ENCODE assay signal across 15 cellular contexts in the genomic region with DNA sequence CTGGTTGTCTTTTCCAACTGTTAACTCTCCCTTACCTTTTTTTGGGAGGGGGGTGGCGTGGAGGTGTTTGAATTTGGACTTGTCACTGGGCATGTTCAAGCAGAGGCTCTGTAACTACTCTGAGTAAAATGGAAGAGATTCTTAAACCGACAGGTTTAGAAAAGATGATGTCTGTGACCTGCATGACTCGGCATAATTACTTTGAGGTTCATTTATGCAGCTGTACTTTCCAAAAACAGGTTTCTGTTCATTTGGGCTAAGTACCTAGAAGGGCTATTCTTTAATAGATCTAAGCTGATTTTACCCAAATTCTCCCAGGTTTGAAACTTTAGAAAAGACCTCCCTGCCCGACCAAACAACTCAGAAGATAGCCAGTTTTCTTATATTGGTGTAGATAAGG.
DNase-seq lines count a peak whose midpoint lies in the region; ATAC-seq, FAIRE-seq and TF ChIP-seq lines count a peak whose summit lies in the region.
"Had no signal": no experiment of that assay in that cellular context is flagged by ENCODE, and none has a peak within 500 bp of the region (broad histone marks: within the 10 kb centered on the region; RNA-seq: fewer than 3 reads in every experiment).

No MANE protein-coding gene starts in this region.

- peak overlapping the region; percentile 36; the same call in 1 of the 2 replicates for H3K9ac ChIP-seq in KMS-11
- H3K9ac ChIP-seq in K562 (ENCODE audit: insufficient read depth in 1 of 2, low read depth in 2 of 2, low read length in 2 of 2) = 0 out of 4 replicates have a peak overlapping the region, but pooled peaks of 1 of the 2 experiments have one; percentile 17
- H3K9ac ChIP-seq in trophoblast cell (ENCODE audit: low read length) = no peak overlapping the region

- no peak overlapping the region for H2BK120ac ChIP-seq in trophoblast cell (ENCODE audit: insufficient read depth, low read length, poor library complexity)

- H2AK5ac ChIP-seq in trophoblast cell (ENCODE audit: low read length) = no peak overlapping the region

- no peaks in the 10 kb centered on the region for H3K36me3 ChIP-seq in KMS-11 (ENCODE audit: insufficient read depth)
- peaks cover 34% of the 10 kb centered on the region; the same call in 2 of the 3 replicates for H3K36me3 ChIP-seq in K562 (ENCODE audit: control insufficient read depth, insufficient read depth, low read length)
- peaks cover 0 to 6% of the 10 kb centered on the region in 2 experiments for H3K36me3 ChIP-seq in trophoblast cell (ENCODE audit: control insufficient read depth in 1 of 2, insufficient read depth in 2 of 2, low read length in 2 of 2)
- H3K36me3 ChIP-seq: thoracic aorta had no signal

- H3K27me3 ChIP-seq in KMS-11 (ENCODE audit: insufficient read depth, low read depth) (no peaks in the 10 kb centered on the region), K562 (ENCODE audit: control insufficient read depth in 2 of 2, insufficient read depth in 2 of 2, low read length in 2 of 2) (no peaks in the 10 kb centered on the region), trophoblast cell (ENCODE audit: insufficient read depth, low read length) (no peaks in the 10 kb centered on the region)
- H3K27me3 ChIP-seq: body of pancreas had no signal

- H3K4me2 ChIP-seq in KMS-11 = peak overlapping the region; percentile 31
- H3K4me2 ChIP-seq in K562 (ENCODE audit: insufficient read depth, low read length) = no peak overlapping the region
- peak overlapping the region; percentile 23 for H3K4me2 ChIP-seq in trophoblast cell (ENCODE audit: low read length)

- H3K9me3 ChIP-seq in K562 (replicated peaks; ENCODE audit: control insufficient read depth, insufficient read depth, low read depth, low read length) (no peaks in the 10 kb centered on the region), trophoblast cell (ENCODE audit: insufficient read depth, low read depth, low read length) (no peaks in the 10 kb centered on the region)
- H3K9me3 ChIP-seq: body of pancreas, thoracic aorta had no signal

- TF ChIP-seq CTCF in KMS-11 (conservative IDR thresholded peaks at IDR 0.05; ENCODE audit: low read depth, low read length) (no peak), K562 (IDR thresholded peaks at IDR 0.05 in 2 of 3, conservative IDR thresholded peaks at IDR 0.05 in 1 of 3; ENCODE audit: insufficient read depth in 2 of 3, low read depth in 1 of 3, low read length in 3 of 3) (no peak)

- no peak for DNase-seq in activated T-cell treated with anti-CD3 and anti-CD28 coated beads, Interleukin-2, amount 50 U/mL, for 24 hours
- DNase-seq in activated T-cell treated with anti-CD3 and anti-CD28 coated beads, Interleukin-2, amount 50 U/mL, for 4 hours = no peak
- DNase-seq in K562 (ENCODE audit: extremely low read depth in 1 of 4, low spot score in 3 of 4) = peak in 1 of 4 experiments; percentile 41
- DNase-seq in trophoblast cell = no peak
- DNase-seq in SIG-M5 treated with dmso at 0.1 percent for 504 hours (lab: John Stamatoyannopoulos, UW; ENCODE audit: unreplicated experiment) = no peak
- no peak for DNase-seq in cerebellum (ENCODE audit: low spot score)
- DNase-seq: body of pancreas; kidney; NCI-H1092 treated with DMSO at 0.1 percent for 48 hours; stimulated activated CD4-positive, alpha-beta T cell treated with anti-CD3 and anti-CD28 coated beads, Interleukin-12 subunit alpha, Interleukin-12 subunit beta, amount 100 ng/mL, for 4 hours had no signal

- no peak for TF ChIP-seq POLR2A in K562 (conservative IDR thresholded peaks at IDR 0.05)

- peaks cover 75% of the 10 kb centered on the region for H3K79me2 ChIP-seq in KMS-11 (ENCODE audit: insufficient read depth, low read depth)
- H3K79me2 ChIP-seq in K562 (ENCODE audit: control insufficient read depth, insufficient read depth, low read length) = peaks cover 90% of the 10 kb centered on the region
- peaks cover 5% of the 10 kb centered on the region for H3K79me2 ChIP-seq in trophoblast cell (ENCODE audit: control insufficient read depth, insufficient read depth, low read length, poor library complexity)

- no peak overlapping the region for H3K14ac ChIP-seq in trophoblast cell (ENCODE audit: low read length)

- no peak for TF ChIP-seq EP300 in K562 (IDR thresholded peaks at IDR 0.05; ENCODE audit: low read length)

- H3K27ac ChIP-seq in KMS-11 = peak overlapping the region; percentile 86
- H3K27ac ChIP-seq in K562 (ENCODE audit: extremely low read depth, low read depth, low read length) = peak overlapping the region; percentile 6; the same call in 1 of the 3 replicates
- H3K27ac ChIP-seq in trophoblast cell (ENCODE audit: low read depth, low read length) = no peak overlapping the region
- H3K27ac ChIP-seq: body of pancreas, thoracic aorta, VCaP had no signal

- 21% methylated on average over 4 of the region's 4 CpGs for WGBS in K562 (ENCODE audit: insufficient coverage, low coverage, missing lambda C conversion rate)
- WGBS in trophoblast cell (ENCODE audit: extremely low coverage, insufficient coverage, insufficient read length) = no CpG with 5 or more reads among the region's 4 CpGs

- H3K18ac ChIP-seq in trophoblast cell (ENCODE audit: low read length) = no peak overlapping the region

- peaks cover 64% of the 10 kb centered on the region for H3K36me3 Mint-ChIP-seq in activated T-cell treated with anti-CD3 and anti-CD28 coated beads, Interleukin-2, amount 50 U/mL, for 24 hours (ENCODE audit: low read depth)
- H3K36me3 Mint-ChIP-seq in activated T-cell treated with anti-CD3 and anti-CD28 coated beads, Interleukin-2, amount 50 U/mL, for 4 hours (ENCODE audit: insufficient read depth) = peaks cover 27% of the 10 kb centered on the region

- H3K4me1 Mint-ChIP-seq in activated T-cell treated with anti-CD3 and anti-CD28 coated beads, Interleukin-2, amount 50 U/mL, for 24 hours (ENCODE audit: low read depth) = peaks cover 67% of the 10 kb centered on the region
- peaks cover 53% of the 10 kb centered on the region for H3K4me1 Mint-ChIP-seq in activated T-cell treated with anti-CD3 and anti-CD28 coated beads, Interleukin-2, amount 50 U/mL, for 4 hours (ENCODE audit: low read depth)

- BruUV-seq in K562 (replicated peaks; lab: Mats Ljungman, UMichigan) = no TSS peak

- H2AFZ ChIP-seq in KMS-11 (ENCODE audit: low read depth) (no peak overlapping the region), K562 (ENCODE audit: low read depth, low read length) (no peak overlapping the region), trophoblast cell (ENCODE audit: insufficient read depth, low read length, poor library complexity) (no peak overlapping the region)

- no peaks in the 10 kb centered on the region for H3K9me3 Mint-ChIP-seq in activated T-cell treated with anti-CD3 and anti-CD28 coated beads, Interleukin-2, amount 50 U/mL, for 24 hours
- H3K9me3 Mint-ChIP-seq in activated T-cell treated with anti-CD3 and anti-CD28 coated beads, Interleukin-2, amount 50 U/mL, for 4 hours = no peaks in the 10 kb centered on the region

- H3K9me1 ChIP-seq in K562 (ENCODE audit: control insufficient read depth, insufficient read depth, low read length) = no peaks in the 10 kb centered on the region

- no peak for TF ChIP-seq RAD21 in K562 (CRISPR knock-in tag; conservative IDR thresholded peaks at IDR 0.05 in 1 of 2, IDR thresholded peaks at IDR 0.05 in 1 of 2)

- H4K12ac ChIP-seq in trophoblast cell (ENCODE audit: low read depth, low read length) = no peak overlapping the region

- no peak overlapping the region for H2BK5ac ChIP-seq in trophoblast cell (ENCODE audit: low read depth, low read length, poor library complexity)

- in situ Hi-C loops in K562 (cut with MboI) = no loop called here

- CTCF ChIA-PET in K562 (lab: Yijun Ruan, JAX; ENCODE audit: low intra/inter-chr PET ratio) = no interaction called here

- H4K91ac ChIP-seq in trophoblast cell (ENCODE audit: low read depth, low read length) = no peak overlapping the region

- no peaks in the 10 kb centered on the region for H3K79me1 ChIP-seq in trophoblast cell (ENCODE audit: low read length)

- intact Hi-C loops in K562 (cut with micrococcal nuclease) = no loop called here

- no peak overlapping the region for H3K4me3 Mint-ChIP-seq in activated T-cell treated with anti-CD3 and anti-CD28 coated beads, Interleukin-2, amount 50 U/mL, for 24 hours
- H3K4me3 Mint-ChIP-seq in activated T-cell treated with anti-CD3 and anti-CD28 coated beads, Interleukin-2, amount 50 U/mL, for 4 hours = no peak overlapping the region

- peak overlapping the region; percentile 91 for H3K27ac Mint-ChIP-seq in activated T-cell treated with anti-CD3 and anti-CD28 coated beads, Interleukin-2, amount 50 U/mL, for 24 hours

- H4K20me1 ChIP-seq in KMS-11 (ENCODE audit: insufficient read depth) = no peaks in the 10 kb centered on the region
- peaks cover 21% of the 10 kb centered on the region for H4K20me1 ChIP-seq in K562 (replicated peaks; ENCODE audit: control insufficient read depth, insufficient read depth, low read length)

- ATAC-seq in activated T-cell treated with anti-CD3 and anti-CD28 coated beads, Interleukin-2, amount 50 U/mL, for 4 hours = no peak
- ATAC-seq in K562 (peak; percentile 60), GM21381 (IDR thresholded peaks at IDR 0.05; ENCODE audit: unreplicated experiment) (no peak)
- ATAC-seq: body of pancreas, SK-N-SH treated with all-trans-retinoic acid at 6 μM for 48 hours had no signal

- H3K4me1 ChIP-seq in KMS-11 (ENCODE audit: low read depth, poor library complexity, severe bottlenecking) (peaks cover 47% of the 10 kb centered on the region), K562 (replicated peaks in 1 of 2; ENCODE audit: control insufficient read depth in 2 of 2, insufficient read depth in 2 of 2, low read length in 2 of 2) (peaks cover 9 to 26% of the 10 kb centered on the region in 2 experiments), trophoblast cell (ENCODE audit: control insufficient read depth in 1 of 2, insufficient read depth in 2 of 2, low read length in 2 of 2) (peaks cover 0 to 6% of the 10 kb centered on the region in 2 experiments)

- peak; percentile 37 for FAIRE-seq in K562 (lab: Jason Lieb, UNC)
- FAIRE-seq: kidney had no signal

- H4K8ac ChIP-seq in trophoblast cell (ENCODE audit: low read depth, low read length) = no peak overlapping the region

- H3K4me3 ChIP-seq in KMS-11 (IDR thresholded peaks at IDR 0.05; ENCODE audit: insufficient read depth, low read depth, low read length) = no peak overlapping the region
- no peak overlapping the region for H3K4me3 ChIP-seq in K562
- no peak overlapping the region for H3K4me3 ChIP-seq in trophoblast cell (ENCODE audit: low read depth, low read length)
- H3K4me3 ChIP-seq: body of pancreas, thoracic aorta had no signal

- no peak overlapping the region for H2BK12ac ChIP-seq in trophoblast cell (ENCODE audit: low read length)

- H3K23ac ChIP-seq in trophoblast cell (ENCODE audit: low read length) = no peak overlapping the region

- POLR2A ChIA-PET in K562 (lab: Yijun Ruan, JAX) = interaction anchor here (1.3 kb wide), 1 partner anchor 9 kb away, joined by 4 read pairs; no protein-coding TSS in a partner anchor

- peak overlapping the region; percentile 75 for H3K4ac ChIP-seq in trophoblast cell (ENCODE audit: low read depth, low read length)

- H3K27me3 Mint-ChIP-seq in activated T-cell treated with anti-CD3 and anti-CD28 coated beads, Interleukin-2, amount 50 U/mL, for 24 hours = no peaks in the 10 kb centered on the region
- no peaks in the 10 kb centered on the region for H3K27me3 Mint-ChIP-seq in activated T-cell treated with anti-CD3 and anti-CD28 coated beads, Interleukin-2, amount 50 U/mL, for 4 hours (ENCODE audit: low read depth)

TF ChIP-seq in K562, 482 proteins besides CTCF, POLR2A, EP300 and RAD21 (continues in another document):
- TF ChIP-seq PHTF2 (CRISPR knock-in tag; IDR thresholded peaks at IDR 0.05) = no peak
